17 cellular contexts compared by ENCODE assay signal in genomic region chr1:103191327-103191726, GRCh38.
"Had no signal": no experiment of that assay in that cellular context is flagged by ENCODE, and none has a peak within 500 bp of the region (broad histone marks: within the 10 kb centered on the region; RNA-seq: fewer than 3 reads in every experiment).

No MANE protein-coding gene starts in this region.

- H3K4me1 ChIP-seq: breast epithelium, esophagus muscularis mucosa, foreskin keratinocyte, heart left ventricle, left ventricle myocardium inferior, parathyroid adenoma, thyroid gland had no signal

- H3K4me3 ChIP-seq: breast epithelium, dorsolateral prefrontal cortex, esophagus muscularis mucosa, heart left ventricle, left ventricle myocardium inferior, thyroid gland had no signal

- H2AFZ ChIP-seq: parathyroid adenoma had no signal

- H3K36me3 ChIP-seq: breast epithelium, esophagus muscularis mucosa, heart left ventricle, left ventricle myocardium inferior, thyroid gland had no signal

- H3K27ac ChIP-seq: breast epithelium, dorsolateral prefrontal cortex, esophagus muscularis mucosa, foreskin keratinocyte, heart left ventricle, left ventricle myocardium inferior, parathyroid adenoma, thyroid gland had no signal

- ATAC-seq: foreskin keratinocyte, heart left ventricle had no signal

- H3K9me3 ChIP-seq: esophagus muscularis mucosa, left ventricle myocardium inferior, thyroid gland had no signal

- FAIRE-seq: TTC549 had no signal

- DNase-seq: activated B cell treated with CpG ODN at 0.5 μM for 24 hours; activated CD4-positive, alpha-beta T cell treated with anti-CD3 and anti-CD28 coated beads, Interleukin-2, amount 10 ng/mL, durations not matched to agents 24 days and 14 days; activated CD8-positive, alpha-beta memory T cell treated with anti-CD3 and anti-CD28 coated beads for 24 hours; activated naive CD4-positive, alpha-beta T cell treated with anti-CD3 and anti-CD28 coated beads, Interleukin-2, amount 50 U/mL, for 16 hours; amygdala; dorsolateral prefrontal cortex; foreskin keratinocyte; heart left ventricle; islet precursor cell; left ventricle myocardium inferior; retina; T-helper 2 cell; thyroid gland had no signal

- H3K27me3 ChIP-seq: breast epithelium, dorsolateral prefrontal cortex, esophagus muscularis mucosa, foreskin keratinocyte, heart left ventricle, thyroid gland had no signal
